In the genomic region with DNA sequence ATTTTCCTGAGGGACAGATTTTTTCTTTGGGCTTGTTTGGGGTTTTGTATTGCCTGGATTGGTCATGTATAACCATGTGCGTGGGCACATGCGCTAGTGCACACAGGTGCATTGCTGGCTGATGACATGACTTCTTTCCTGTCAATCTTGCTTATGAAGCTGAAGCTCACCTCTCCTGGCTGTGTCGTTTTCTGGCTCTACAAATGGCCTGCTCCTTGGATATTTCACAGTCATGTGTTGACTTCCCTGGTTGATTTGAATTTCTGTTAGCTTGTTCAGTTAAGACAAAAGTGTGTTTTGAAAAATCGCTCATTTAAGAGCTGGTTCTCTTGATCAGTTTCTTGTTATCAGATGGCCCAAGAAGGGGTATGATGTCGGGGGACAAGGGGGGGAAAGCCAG, we compare ENCODE assay signal across 1 cellular context.
TF ChIP-seq lines count a peak whose summit lies in the region.

No MANE protein-coding gene starts in this region.

TF ChIP-seq in GM23338, 12 proteins besides CTCF, POLR2A, EP300 and RAD21 (continued from another document):
- no peak for TF ChIP-seq ZNF462 (CRISPR knock-in tag; IDR thresholded peaks at IDR 0.05)
- TF ChIP-seq ZNF331 (CRISPR knock-in tag; IDR thresholded peaks at IDR 0.05; ENCODE audit: low read depth) = no peak
- TF ChIP-seq REST (IDR thresholded peaks at IDR 0.05; ENCODE audit: unreplicated experiment) = no peak
- TF ChIP-seq EZH2 (IDR thresholded peaks at IDR 0.05; ENCODE audit: low read depth, unreplicated experiment) = no peak
- no peak for TF ChIP-seq JUNB (IDR thresholded peaks at IDR 0.05; ENCODE audit: unreplicated experiment)
- no peak for TF ChIP-seq NANOG (IDR thresholded peaks at IDR 0.05; ENCODE audit: borderline replicate concordance)
- TF ChIP-seq POLR2AphosphoS5 (IDR thresholded peaks at IDR 0.05; ENCODE audit: low read depth) = no peak
